In the genomic region with DNA sequence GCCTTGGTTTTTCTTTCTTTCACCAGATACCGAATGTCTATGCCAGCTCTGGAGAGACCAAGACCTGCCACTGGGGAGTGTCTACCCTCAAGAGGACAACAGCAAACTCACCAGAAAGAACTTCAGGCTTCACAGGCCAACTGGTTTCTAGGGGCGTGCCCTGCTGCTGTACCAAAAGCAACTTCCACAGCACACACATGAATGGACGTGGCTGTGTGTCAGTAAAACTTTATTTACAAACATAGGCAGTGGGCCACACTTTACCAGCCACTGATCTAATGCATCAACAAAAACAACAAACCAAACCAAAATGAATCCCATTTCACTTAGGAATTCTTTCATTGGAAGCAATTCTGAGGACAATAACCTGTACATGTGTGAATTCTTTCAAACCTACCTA, we compare ENCODE assay signal across 2 cellular contexts.
A peak's percentile ranks its signal among the peaks of the same experiment; 100 is the strongest.
TF ChIP-seq lines count a peak whose summit lies in the region.

No MANE protein-coding gene starts in this region.

TF ChIP-seq in WTC11, 78 proteins besides CTCF, POLR2A, EP300 and RAD21:
- TF ChIP-seq, protein P1, sequence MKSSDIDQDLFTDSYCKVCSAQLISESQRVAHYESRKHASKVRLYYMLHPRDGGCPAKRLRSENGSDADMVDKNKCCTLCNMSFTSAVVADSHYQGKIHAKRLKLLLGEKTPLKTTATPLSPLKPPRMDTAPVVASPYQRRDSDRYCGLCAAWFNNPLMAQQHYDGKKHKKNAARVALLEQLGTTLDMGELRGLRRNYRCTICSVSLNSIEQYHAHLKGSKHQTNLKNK (CRISPR knock-in tag; IDR thresholded peaks at IDR 0.05): no peak
- TF ChIP-seq RELA (CRISPR knock-in tag; IDR thresholded peaks at IDR 0.05; ENCODE audit: borderline replicate concordance) (no peak), IRF2 (CRISPR knock-in tag; IDR thresholded peaks at IDR 0.05; ENCODE audit: borderline replicate concordance, low read depth) (no peak)
- TF ChIP-seq, protein P2, sequence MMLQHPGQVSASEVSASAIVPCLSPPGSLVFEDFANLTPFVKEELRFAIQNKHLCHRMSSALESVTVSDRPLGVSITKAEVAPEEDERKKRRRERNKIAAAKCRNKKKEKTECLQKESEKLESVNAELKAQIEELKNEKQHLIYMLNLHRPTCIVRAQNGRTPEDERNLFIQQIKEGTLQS (CRISPR knock-in tag; conservative IDR thresholded peaks at IDR 0.05): no peak
- TF ChIP-seq, protein P3, sequence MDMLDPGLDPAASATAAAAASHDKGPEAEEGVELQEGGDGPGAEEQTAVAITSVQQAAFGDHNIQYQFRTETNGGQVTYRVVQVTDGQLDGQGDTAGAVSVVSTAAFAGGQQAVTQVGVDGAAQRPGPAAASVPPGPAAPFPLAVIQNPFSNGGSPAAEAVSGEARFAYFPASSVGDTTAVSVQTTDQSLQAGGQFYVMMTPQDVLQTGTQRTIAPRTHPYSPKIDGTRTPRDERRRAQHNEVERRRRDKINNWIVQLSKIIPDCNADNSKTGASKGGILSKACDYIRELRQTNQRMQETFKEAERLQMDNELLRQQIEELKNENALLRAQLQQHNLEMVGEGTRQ (CRISPR knock-in tag; IDR thresholded peaks at IDR 0.05): no peak

TF ChIP-seq in K562, 482 proteins besides CTCF, POLR2A, EP300 and RAD21:
- TF ChIP-seq, protein P4, sequence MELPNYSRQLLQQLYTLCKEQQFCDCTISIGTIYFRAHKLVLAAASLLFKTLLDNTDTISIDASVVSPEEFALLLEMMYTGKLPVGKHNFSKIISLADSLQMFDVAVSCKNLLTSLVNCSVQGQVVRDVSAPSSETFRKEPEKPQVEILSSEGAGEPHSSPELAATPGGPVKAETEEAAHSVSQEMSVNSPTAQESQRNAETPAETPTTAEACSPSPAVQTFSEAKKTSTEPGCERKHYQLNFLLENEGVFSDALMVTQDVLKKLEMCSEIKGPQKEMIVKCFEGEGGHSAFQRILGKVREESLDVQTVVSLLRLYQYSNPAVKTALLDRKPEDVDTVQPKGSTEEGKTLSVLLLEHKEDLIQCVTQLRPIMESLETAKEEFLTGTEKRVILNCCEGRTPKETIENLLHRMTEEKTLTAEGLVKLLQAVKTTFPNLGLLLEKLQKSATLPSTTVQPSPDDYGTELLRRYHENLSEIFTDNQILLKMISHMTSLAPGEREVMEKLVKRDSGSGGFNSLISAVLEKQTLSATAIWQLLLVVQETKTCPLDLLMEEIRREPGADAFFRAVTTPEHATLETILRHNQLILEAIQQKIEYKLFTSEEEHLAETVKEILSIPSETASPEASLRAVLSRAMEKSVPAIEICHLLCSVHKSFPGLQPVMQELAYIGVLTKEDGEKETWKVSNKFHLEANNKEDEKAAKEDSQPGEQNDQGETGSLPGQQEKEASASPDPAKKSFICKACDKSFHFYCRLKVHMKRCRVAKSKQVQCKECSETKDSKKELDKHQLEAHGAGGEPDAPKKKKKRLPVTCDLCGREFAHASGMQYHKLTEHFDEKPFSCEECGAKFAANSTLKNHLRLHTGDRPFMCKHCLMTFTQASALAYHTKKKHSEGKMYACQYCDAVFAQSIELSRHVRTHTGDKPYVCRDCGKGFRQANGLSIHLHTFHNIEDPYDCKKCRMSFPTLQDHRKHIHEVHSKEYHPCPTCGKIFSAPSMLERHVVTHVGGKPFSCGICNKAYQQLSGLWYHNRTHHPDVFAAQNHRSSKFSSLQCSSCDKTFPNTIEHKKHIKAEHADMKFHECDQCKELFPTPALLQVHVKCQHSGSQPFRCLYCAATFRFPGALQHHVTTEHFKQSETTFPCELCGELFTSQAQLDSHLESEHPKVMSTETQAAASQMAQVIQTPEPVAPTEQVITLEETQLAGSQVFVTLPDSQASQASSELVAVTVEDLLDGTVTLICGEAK (IDR thresholded peaks at IDR 0.05): peak; percentile 75
- TF ChIP-seq, protein P4 (CRISPR knock-in tag; IDR thresholded peaks at IDR 0.05): no peak
- TF ChIP-seq TRIM24 (IDR thresholded peaks at IDR 0.05): no peak
